ENCODE assay signal across 17 cellular contexts in genomic region chr21:31946236-31946635, GRCh38.
"Had no signal": no experiment of that assay in that cellular context is flagged by ENCODE, and none has a peak within 500 bp of the region (broad histone marks: within the 10 kb centered on the region; RNA-seq: fewer than 3 reads in every experiment).

No MANE protein-coding gene starts in this region.

- DNase-seq: activated CD4-positive, alpha-beta memory T cell treated with anti-CD3 and anti-CD28 coated beads, Interleukin-2, amount 10 ng/mL, durations not matched to agents 7 days and 5 days; activated CD4-positive, alpha-beta T cell treated with anti-CD3 and anti-CD28 coated beads for 36 hours; activated T-cell treated with anti-CD3 and anti-CD28 coated beads, Interleukin-2, amount 50 U/mL, for 24 hours; effector CD8-positive, alpha-beta T cell; heart left ventricle; retina; stimulated activated CD4-positive, alpha-beta T cell treated with anti-CD3 and anti-CD28 coated beads, Interleukin-15, amount 100 ng/mL, for 24 hours; stimulated activated CD4-positive, alpha-beta T cell treated with anti-CD3 and anti-CD28 coated beads, Interleukin-4, amount 100 ng/mL, for 1 hour; stimulated activated naive B cell treated with anti-CD40 and anti-IgM and Interleukin-4, amounts not matched to agents 10 μg/mL and 1 μg/mL and 100 μg/mL, for 72 hours; T-helper 2 cell; tibial artery had no signal

- H3K36me3 Mint-ChIP-seq: activated naive CD4-positive, alpha-beta T cell treated with anti-CD3 and anti-CD28 coated beads, Interleukin-2, amount 50 U/mL, for 24 hours; stimulated activated naive B cell treated with anti-CD40 and anti-IgM and Interleukin-4, amounts not matched to agents 10 μg/mL and 1 μg/mL and 100 μg/mL, for 72 hours had no signal

- H3K4me1 Mint-ChIP-seq: activated CD4-positive, alpha-beta memory T cell treated with anti-CD3 and anti-CD28 coated beads, Interleukin-2, amount 10 ng/mL, durations not matched to agents 7 days and 5 days; activated CD4-positive, alpha-beta T cell treated with anti-CD3 and anti-CD28 coated beads for 36 hours; activated naive CD4-positive, alpha-beta T cell treated with anti-CD3 and anti-CD28 coated beads, Interleukin-2, amount 50 U/mL, for 24 hours; central memory CD8-positive, alpha-beta T cell had no signal

- H3K9me3 Mint-ChIP-seq: activated CD4-positive, alpha-beta memory T cell treated with anti-CD3 and anti-CD28 coated beads, Interleukin-2, amount 10 ng/mL, durations not matched to agents 7 days and 5 days; activated naive CD4-positive, alpha-beta T cell treated with anti-CD3 and anti-CD28 coated beads, Interleukin-2, amount 50 U/mL, for 24 hours; activated T-cell treated with anti-CD3 and anti-CD28 coated beads, Interleukin-2, amount 50 U/mL, for 24 hours; central memory CD8-positive, alpha-beta T cell; stimulated activated naive B cell treated with anti-CD40 and anti-IgM and Interleukin-4, amounts not matched to agents 10 μg/mL and 1 μg/mL and 100 μg/mL, for 72 hours had no signal

- H3K4me3 Mint-ChIP-seq: activated CD4-positive, alpha-beta memory T cell treated with anti-CD3 and anti-CD28 coated beads, Interleukin-2, amount 10 ng/mL, durations not matched to agents 7 days and 5 days; activated CD4-positive, alpha-beta T cell treated with anti-CD3 and anti-CD28 coated beads for 36 hours; activated naive CD4-positive, alpha-beta T cell treated with anti-CD3 and anti-CD28 coated beads, Interleukin-2, amount 50 U/mL, for 24 hours; activated T-cell treated with anti-CD3 and anti-CD28 coated beads, Interleukin-2, amount 50 U/mL, for 24 hours; central memory CD8-positive, alpha-beta T cell; stimulated activated naive B cell treated with anti-CD40 and anti-IgM and Interleukin-4, amounts not matched to agents 10 μg/mL and 1 μg/mL and 100 μg/mL, for 72 hours had no signal

- H3K27me3 Mint-ChIP-seq: activated CD4-positive, alpha-beta memory T cell treated with anti-CD3 and anti-CD28 coated beads, Interleukin-2, amount 10 ng/mL, durations not matched to agents 7 days and 5 days had no signal

- H3K27ac Mint-ChIP-seq: activated CD4-positive, alpha-beta memory T cell treated with anti-CD3 and anti-CD28 coated beads, Interleukin-2, amount 10 ng/mL, durations not matched to agents 7 days and 5 days; activated CD4-positive, alpha-beta T cell treated with anti-CD3 and anti-CD28 coated beads for 36 hours; activated naive CD4-positive, alpha-beta T cell treated with anti-CD3 and anti-CD28 coated beads, Interleukin-2, amount 50 U/mL, for 24 hours; activated T-cell treated with anti-CD3 and anti-CD28 coated beads, Interleukin-2, amount 50 U/mL, for 24 hours; stimulated activated naive B cell treated with anti-CD40 and anti-IgM and Interleukin-4, amounts not matched to agents 10 μg/mL and 1 μg/mL and 100 μg/mL, for 72 hours had no signal

- ATAC-seq: activated CD4-positive, alpha-beta T cell treated with anti-CD3 and anti-CD28 coated beads for 36 hours; body of pancreas; heart left ventricle; stimulated activated naive B cell treated with anti-CD40 and anti-IgM and Interleukin-4, amounts not matched to agents 10 μg/mL and 1 μg/mL and 100 μg/mL, for 72 hours had no signal

- H3K27ac ChIP-seq: body of pancreas, heart left ventricle, neutrophil, parathyroid adenoma, tibial artery, vagina had no signal
